ENCODE assay signal across 1 cellular context in genomic region chr16:9077001-9077809, GRCh38.
TF ChIP-seq lines count a peak whose summit lies in the region.

No MANE protein-coding gene starts in this region.

TF ChIP-seq in GM12878, 131 proteins besides CTCF, POLR2A, EP300 and RAD21 (continued from another document):
- TF ChIP-seq JUND (IDR thresholded peaks at IDR 0.05; ENCODE audit: low read depth, low read length) (no peak), ZBED1 (IDR thresholded peaks at IDR 0.05; ENCODE audit: borderline replicate concordance) (no peak)
TF ChIP-seq in GM12878: peak in this region for 1.
